Comparison of ENCODE assay signal across 8 cellular contexts in genomic region chr10:70272925-70273316, GRCh38. TPM values are rescaled to one million over a fixed set of nuclear protein-coding genes. Genes with fewer than 3 reads are reported as not detected.
DNase-seq lines count a peak whose midpoint lies in the region; ATAC-seq and TF ChIP-seq lines count a peak whose summit lies in the region.

No MANE protein-coding gene starts in this region.

- TF ChIP-seq CTCF in epithelial cell of proximal tubule (conservative IDR thresholded peaks at IDR 0.05; ENCODE audit: low read depth, low read length) (peak; percentile 55), retinal pigment epithelial cell (conservative IDR thresholded peaks at IDR 0.05; ENCODE audit: low read depth, low read length) (peak; percentile 50)

- DNase-seq in DMS 273 (lab: John Stamatoyannopoulos, UW; ENCODE audit: unreplicated experiment) (peak; percentile 42), DMS 273 treated with DMSO at 0.1 percent for 48 hours (lab: John Stamatoyannopoulos, UW) (no peak), NCI-H2196 treated with DMSO at 0.1 percent for 48 hours (lab: John Stamatoyannopoulos, UW; ENCODE audit: unreplicated experiment) (peak; percentile 18), epithelial cell of proximal tubule (ENCODE audit: low read depth) (no peak), retinal pigment epithelial cell (ENCODE audit: low read depth) (no peak)

- H3K4me3 ChIP-seq in epithelial cell of proximal tubule (ENCODE audit: low read depth, low read length): no peak overlapping the region
- H3K4me3 ChIP-seq in retinal pigment epithelial cell (ENCODE audit: low read length): no peak overlapping the region

- ATAC-seq in GM21825 (IDR thresholded peaks at IDR 0.05; ENCODE audit: unreplicated experiment) (peak; percentile 64), HG03460 (IDR thresholded peaks at IDR 0.05; ENCODE audit: unreplicated experiment) (no peak), HG02763 (IDR thresholded peaks at IDR 0.05; ENCODE audit: unreplicated experiment) (no peak)

RNA-seq across cellular contexts. Expression of gene NPFFR1, which starts 10.9 kb away (rescaled TPM):
- total RNA-seq in epithelial cell of proximal tubule: 0.14 TPM in 1 of 2 replicates, not detected in the other

RNA-seq across cellular contexts. Expression of gene PPA1, which starts 39.7 kb away (rescaled TPM):
- total RNA-seq in epithelial cell of proximal tubule: 245 and 299 TPM in 2 replicates

Comparison
In these comparisons a context has a peak if more than half of its experiments do, and no peak if none do; other contexts are left out.
1. DNase-seq: peak in DMS 273 (single experiment) and NCI-H2196 treated with DMSO at 0.1 percent for 48 hours (single experiment); none in DMS 273 treated with DMSO at 0.1 percent for 48 hours (single experiment), epithelial cell of proximal tubule (single experiment) and retinal pigment epithelial cell (single experiment).